ENCODE assay signal across 8 cellular contexts in genomic region chr16:71358464-71359031, GRCh38. TPM values are rescaled to one million over a fixed set of nuclear protein-coding genes. Genes with fewer than 3 reads are reported as not detected.
A peak's percentile ranks its signal among the peaks of the same experiment; 100 is the strongest.
DNase-seq lines count a peak whose midpoint lies in the region; FAIRE-seq and TF ChIP-seq lines count a peak whose summit lies in the region.

CALB2 (plus strand) TSS chr16:71358723; CDS start chr16:71358793, 70 bp downstream.

- H4K20me1 ChIP-seq in MM.1S (ENCODE audit: insufficient read depth, low read length): no peaks in the 10 kb centered on the region
- no peaks in the 10 kb centered on the region for H4K20me1 ChIP-seq in mammary epithelial cell (ENCODE audit: insufficient read depth, low read length)

- no peak within 1 kb of the TSS; the same call in 1 of the 2 replicates for H3K9ac ChIP-seq in MM.1S (ENCODE audit: low read length)
- no peak within 1 kb of the TSS for H3K9ac ChIP-seq in mammary epithelial cell (ENCODE audit: insufficient read depth, low read length)
- H3K9ac ChIP-seq in kidney (ENCODE audit: low read length in 2 of 2): no peak within 1 kb of the TSS

- in situ Hi-C loops in mammary epithelial cell (cut with MboI; ENCODE audit: low sequenced_read_pairs in 2 of 2): loop anchor here in 1 of 2 donors (25.0 kb wide), 1 partner anchor 571 kb away; no protein-coding TSS in a partner anchor

- TF ChIP-seq POLR2A in H54 (IDR thresholded peaks at IDR 0.05; ENCODE audit: low read depth, low read length): peak; percentile 19; the same call in 1 of the 2 replicates

- H3K27ac ChIP-seq in MM.1S (ENCODE audit: low read length): no peak within 1 kb of the TSS
- no peak within 1 kb of the TSS for H3K27ac ChIP-seq in mammary epithelial cell (ENCODE audit: insufficient read depth, low read depth, low read length)
- H3K27ac ChIP-seq in kidney (ENCODE audit: low read depth in 2 of 2, low read length in 2 of 2): no peak within 1 kb of the TSS

- dilution Hi-C loops in mammary epithelial cell (cut with HindIII; ENCODE audit: low sequenced_read_pairs): no loop called here

- TF ChIP-seq CTCF in MM.1S (IDR thresholded peaks at IDR 0.05; ENCODE audit: low read length): peak; percentile 74
- TF ChIP-seq CTCF in WI38 (IDR thresholded peaks at IDR 0.05; ENCODE audit: low read depth, low read length): peak; percentile 45
- peak; percentile 65 to 71 for TF ChIP-seq CTCF in mammary epithelial cell (conservative IDR thresholded peaks at IDR 0.05 in 1 of 2, IDR thresholded peaks at IDR 0.05 in 1 of 2; ENCODE audit: extremely low read depth in 1 of 2, insufficient read depth in 1 of 2, low read depth in 1 of 2, low read length in 2 of 2)
- peak; percentile 88 for TF ChIP-seq CTCF in kidney (IDR thresholded peaks at IDR 0.05; ENCODE audit: borderline replicate concordance, extremely low read depth, insufficient read depth)

- peaks cover 32% of the 10 kb centered on the region for H3K27me3 ChIP-seq in MM.1S (replicated peaks; ENCODE audit: insufficient read depth, low read length)
- no peaks in the 10 kb centered on the region for H3K27me3 ChIP-seq in mammary epithelial cell (ENCODE audit: insufficient read depth, low read length)

- 2% methylated on average over 29 of the region's 55 CpGs for WGBS in mammary epithelial cell (ENCODE audit: low coverage, missing lambda C conversion rate)

- no peaks in the 10 kb centered on the region for H3K4me1 ChIP-seq in MM.1S (ENCODE audit: low read length)
- H3K4me1 ChIP-seq in mammary epithelial cell (ENCODE audit: insufficient read depth, low read length): peaks cover 31% of the 10 kb centered on the region
- H3K4me1 ChIP-seq in kidney (ENCODE audit: control insufficient read depth in 1 of 2, insufficient read depth in 1 of 2, low read depth in 1 of 2, low read length in 2 of 2): no peaks in the 10 kb centered on the region

- H3K9me2 ChIP-seq in MM.1S (replicated peaks; ENCODE audit: insufficient read depth, low read length): no peaks in the 10 kb centered on the region

- H3K9me3 ChIP-seq in MM.1S (replicated peaks; ENCODE audit: insufficient read depth, low read length) (no peaks in the 10 kb centered on the region), mammary epithelial cell (replicated peaks; ENCODE audit: insufficient read depth, low read length) (no peaks in the 10 kb centered on the region), kidney (ENCODE audit: control insufficient read depth in 1 of 2, low read length in 2 of 2) (no peaks in the 10 kb centered on the region)

- H3K79me2 ChIP-seq in MM.1S (ENCODE audit: low read length): no peaks in the 10 kb centered on the region
- no peaks in the 10 kb centered on the region for H3K79me2 ChIP-seq in mammary epithelial cell (ENCODE audit: insufficient read depth, low read length)

- CTCF ChIA-PET in mammary epithelial cell (lab: Charles Lee; ENCODE audit: low non-redundant PET): interaction anchor here (0.6 kb wide), 1 partner anchor 141 kb away, joined by 8 read pairs; no protein-coding TSS in a partner anchor

- peak within 1 kb of the TSS; percentile 80 for H2AFZ ChIP-seq in MM.1S (ENCODE audit: low read length)
- peak within 1 kb of the TSS; percentile 75 for H2AFZ ChIP-seq in mammary epithelial cell (ENCODE audit: low read depth, low read length)

- H3K36me3 ChIP-seq in MM.1S (replicated peaks; ENCODE audit: insufficient read depth, low read length) (no peaks in the 10 kb centered on the region), mammary epithelial cell (ENCODE audit: insufficient read depth, low read length) (no peaks in the 10 kb centered on the region), kidney (ENCODE audit: control insufficient read depth in 1 of 2, insufficient read depth in 2 of 2, low read length in 2 of 2) (no peaks in the 10 kb centered on the region)

- H3K4me2 ChIP-seq in MM.1S (ENCODE audit: low read depth, low read length): peak within 1 kb of the TSS; percentile 88
- H3K4me2 ChIP-seq in mammary epithelial cell (ENCODE audit: insufficient read depth, low read depth, low read length): peak within 1 kb of the TSS; percentile 93

- intact Hi-C loops in mammary epithelial cell (cut with micrococcal nuclease): loop anchor here (5.0 to 10.0 kb wide), 3 partner anchors 46 to 554 kb away; partner anchors contain the start of gene VAC14
- intact Hi-C loops in kidney (cut with DNase I): no loop called here

- no peaks in the 10 kb centered on the region for H3F3A ChIP-seq in MM.1S (ENCODE audit: insufficient read depth, low read length)

- no TSS peak for BruUV-seq in mammary epithelial cell (replicated peaks; lab: Mats Ljungman, UMichigan)

- H3K4me3 ChIP-seq in MM.1S (ENCODE audit: low read length) (peak within 1 kb of the TSS; percentile 48), WI38 (ENCODE audit: low read depth, low read length) (peak within 1 kb of the TSS; percentile 33), mammary epithelial cell (replicated peaks in 1 of 3; ENCODE audit: insufficient read depth in 1 of 3, low read depth in 2 of 3, low read length in 3 of 3) (peak within 1 kb of the TSS; percentile 6 to 53 (median 41)), kidney (ENCODE audit: low read length in 2 of 2) (peak within 1 kb of the TSS in 1 of 2 donors; percentile 35)

- no peak for FAIRE-seq in H54 (lab: Jason Lieb, UNC)
- no peak for FAIRE-seq in kidney (lab: Jason Lieb, UNC)

- DNase-seq in GM04504 (ENCODE audit: low read depth) (peak; percentile 23), H54 (ENCODE audit: insufficient read length, low spot score) (peak; percentile 72), MM.1S (peak; percentile 66), mammary epithelial cell (peak; percentile 51), kidney (peak; percentile 84), NCI-H187 treated with DMSO at 0.1 percent for 48 hours (lab: John Stamatoyannopoulos, UW) (no peak)
- DNase-seq in stimulated activated CD4-positive, alpha-beta T cell treated with anti-CD3 and anti-CD28 coated beads, Interleukin-1b, Interleukin-23, amount 100 ng/mL, for 1 hour (ENCODE audit: low read depth in 2 of 2): peak; percentile 16 to 49

RNA-seq across cellular contexts. Expression of gene CALB2, which starts in this region (rescaled TPM):
- total RNA-seq in mammary epithelial cell: 10 to 100 TPM in 1 of 2 donors, 1 to 10 TPM in 1; 1.5 to 16.7 TPM
- polyA plus RNA-seq in mammary epithelial cell: 2.6 TPM
- not detected for polyA minus RNA-seq in mammary epithelial cell
- total RNA-seq in kidney: 1.4 TPM
- not detected for polyA plus RNA-seq in kidney (ENCODE audit: insufficient read depth, low read depth, low replicate concordance)
